ENCODE assay signal across 18 cellular contexts in the genomic region with DNA sequence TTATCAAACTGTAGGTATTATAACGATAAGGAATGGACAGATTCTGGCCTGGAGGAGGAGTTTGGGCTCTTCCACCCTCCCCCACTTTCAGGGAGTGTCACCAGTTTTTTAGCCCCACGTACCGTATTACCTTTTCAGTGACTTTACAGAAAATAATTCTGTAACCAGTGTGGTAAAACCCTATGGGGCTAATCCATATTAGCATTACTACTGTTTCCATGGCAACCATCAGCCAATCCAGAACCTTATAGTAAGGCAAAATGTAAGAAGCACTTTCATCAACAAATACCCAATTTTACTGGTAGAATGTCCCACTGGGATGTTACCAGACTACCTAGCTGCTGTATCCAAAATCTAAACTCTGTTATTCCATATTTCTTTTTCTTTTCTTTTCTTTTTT.
"Had no signal": no experiment of that assay in that cellular context is flagged by ENCODE, and none has a peak within 500 bp of the region (broad histone marks: within the 10 kb centered on the region; RNA-seq: fewer than 3 reads in every experiment).

No MANE protein-coding gene starts in this region.

- H3K4me3 ChIP-seq: cardiac muscle cell, gastroesophageal sphincter, heart right ventricle, psoas muscle, sigmoid colon, spleen, suprapubic skin had no signal

- FAIRE-seq: colon, endometrium, kidney had no signal

- H3K9me3 ChIP-seq: gastroesophageal sphincter, psoas muscle, sigmoid colon, spleen, suprapubic skin had no signal

- H3K27ac ChIP-seq: cardiac muscle cell, gastroesophageal sphincter, heart right ventricle, psoas muscle, sigmoid colon, spleen, suprapubic skin, WERI-Rb-1 had no signal

- H3K27me3 ChIP-seq: cardiac muscle cell, spleen, suprapubic skin had no signal

- H3K36me3 ChIP-seq: cardiac muscle cell, gastroesophageal sphincter, heart right ventricle, sigmoid colon, spleen, suprapubic skin, WERI-Rb-1 had no signal

- ATAC-seq: activated naive CD4-positive, alpha-beta T cell treated with anti-CD3 and anti-CD28 coated beads, Interleukin-2, amount 50 U/mL, for 72 hours; gastroesophageal sphincter; heart right ventricle; left ventricle myocardium superior; psoas muscle had no signal

- DNase-seq: activated CD4-positive, alpha-beta memory T cell treated with anti-CD3 and anti-CD28 coated beads, Interleukin-2, amount 10 ng/mL, durations not matched to agents 7 days and 5 days; activated CD4-positive, alpha-beta T cell treated with anti-CD3 and anti-CD28 coated beads for 4 hours; activated gamma-delta T cell; activated T-cell treated with anti-CD3 and anti-CD28 coated beads, Interleukin-2, amount 50 U/mL, for 24 hours; heart right ventricle; kidney; left ventricle myocardium superior; psoas muscle; sigmoid colon; spleen; trophoblast cell; WERI-Rb-1 had no signal

- H3K4me1 ChIP-seq: gastroesophageal sphincter, heart right ventricle, psoas muscle, sigmoid colon, spleen had no signal
